Comparison of ENCODE assay signal across 1 cellular context in the genomic region with DNA sequence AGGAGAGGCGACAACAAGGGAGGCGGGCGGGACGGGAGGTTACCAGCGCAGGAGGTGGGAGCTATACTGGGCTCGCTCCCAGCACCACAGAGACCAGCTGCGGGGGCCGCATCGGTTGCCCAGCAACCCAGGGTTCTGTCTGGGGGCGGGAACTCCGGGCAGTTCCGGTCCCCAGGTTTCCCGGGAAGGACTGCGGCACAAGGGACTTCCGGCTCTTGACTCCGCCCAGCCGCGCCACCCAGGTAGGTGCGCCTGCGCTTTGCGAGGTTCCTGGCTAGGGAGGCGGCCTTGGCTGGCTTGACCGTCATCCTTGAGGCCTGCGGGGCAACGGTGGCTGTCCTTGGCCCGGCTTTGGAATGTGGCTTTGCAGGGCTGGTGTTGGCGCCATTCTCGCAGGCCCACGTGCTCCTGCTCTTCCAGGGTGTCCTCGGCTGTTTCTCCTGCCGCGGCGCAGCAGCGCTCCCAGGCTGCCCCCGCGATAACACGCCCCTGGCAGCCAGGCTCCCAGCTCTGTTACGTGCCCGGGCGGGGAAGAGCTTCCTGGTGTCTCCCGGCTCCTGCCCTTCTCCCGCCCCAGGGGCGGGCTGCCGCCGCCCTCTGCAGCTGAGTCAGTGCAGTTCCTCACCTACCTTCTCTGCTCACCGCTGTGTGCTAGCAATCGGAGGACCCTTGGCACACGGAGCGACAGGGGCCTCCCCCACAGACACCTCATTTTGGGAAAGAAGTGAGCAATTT.
A peak's percentile ranks its signal among the peaks of the same experiment; 100 is the strongest.
TF ChIP-seq lines count a peak whose summit lies in the region.

A gene with protein sequence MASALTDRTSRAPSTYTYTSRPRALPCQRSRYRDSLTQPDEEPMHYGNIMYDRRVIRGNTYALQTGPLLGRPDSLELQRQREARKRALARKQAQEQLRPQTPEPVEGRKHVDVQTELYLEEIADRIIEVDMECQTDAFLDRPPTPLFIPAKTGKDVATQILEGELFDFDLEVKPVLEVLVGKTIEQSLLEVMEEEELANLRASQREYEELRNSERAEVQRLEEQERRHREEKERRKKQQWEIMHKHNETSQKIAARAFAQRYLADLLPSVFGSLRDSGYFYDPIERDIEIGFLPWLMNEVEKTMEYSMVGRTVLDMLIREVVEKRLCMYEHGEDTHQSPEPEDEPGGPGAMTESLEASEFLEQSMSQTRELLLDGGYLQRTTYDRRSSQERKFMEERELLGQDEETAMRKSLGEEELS (minus strand): TSS at position 534 of the 735 bp plus-strand sequence. CDS start 652 bp downstream, outside the sequence.

TF ChIP-seq in GM12878, 131 proteins besides CTCF, POLR2A, EP300 and RAD21 (continued from another document):
- TF ChIP-seq NFIC (IDR thresholded peaks at IDR 0.05; ENCODE audit: low read depth, low read length), result no peak
- no peak for TF ChIP-seq CHD2 (IDR thresholded peaks at IDR 0.05; ENCODE audit: borderline replicate concordance, low read depth, low read length)
- peak; percentile 55 to 58; a peak in 3 of 4 replicates for TF ChIP-seq BHLHE40 (IDR thresholded peaks at IDR 0.05; ENCODE audit: borderline replicate concordance in 1 of 2, low read depth in 2 of 2, low read length in 1 of 2)
- TF ChIP-seq, protein P1, sequence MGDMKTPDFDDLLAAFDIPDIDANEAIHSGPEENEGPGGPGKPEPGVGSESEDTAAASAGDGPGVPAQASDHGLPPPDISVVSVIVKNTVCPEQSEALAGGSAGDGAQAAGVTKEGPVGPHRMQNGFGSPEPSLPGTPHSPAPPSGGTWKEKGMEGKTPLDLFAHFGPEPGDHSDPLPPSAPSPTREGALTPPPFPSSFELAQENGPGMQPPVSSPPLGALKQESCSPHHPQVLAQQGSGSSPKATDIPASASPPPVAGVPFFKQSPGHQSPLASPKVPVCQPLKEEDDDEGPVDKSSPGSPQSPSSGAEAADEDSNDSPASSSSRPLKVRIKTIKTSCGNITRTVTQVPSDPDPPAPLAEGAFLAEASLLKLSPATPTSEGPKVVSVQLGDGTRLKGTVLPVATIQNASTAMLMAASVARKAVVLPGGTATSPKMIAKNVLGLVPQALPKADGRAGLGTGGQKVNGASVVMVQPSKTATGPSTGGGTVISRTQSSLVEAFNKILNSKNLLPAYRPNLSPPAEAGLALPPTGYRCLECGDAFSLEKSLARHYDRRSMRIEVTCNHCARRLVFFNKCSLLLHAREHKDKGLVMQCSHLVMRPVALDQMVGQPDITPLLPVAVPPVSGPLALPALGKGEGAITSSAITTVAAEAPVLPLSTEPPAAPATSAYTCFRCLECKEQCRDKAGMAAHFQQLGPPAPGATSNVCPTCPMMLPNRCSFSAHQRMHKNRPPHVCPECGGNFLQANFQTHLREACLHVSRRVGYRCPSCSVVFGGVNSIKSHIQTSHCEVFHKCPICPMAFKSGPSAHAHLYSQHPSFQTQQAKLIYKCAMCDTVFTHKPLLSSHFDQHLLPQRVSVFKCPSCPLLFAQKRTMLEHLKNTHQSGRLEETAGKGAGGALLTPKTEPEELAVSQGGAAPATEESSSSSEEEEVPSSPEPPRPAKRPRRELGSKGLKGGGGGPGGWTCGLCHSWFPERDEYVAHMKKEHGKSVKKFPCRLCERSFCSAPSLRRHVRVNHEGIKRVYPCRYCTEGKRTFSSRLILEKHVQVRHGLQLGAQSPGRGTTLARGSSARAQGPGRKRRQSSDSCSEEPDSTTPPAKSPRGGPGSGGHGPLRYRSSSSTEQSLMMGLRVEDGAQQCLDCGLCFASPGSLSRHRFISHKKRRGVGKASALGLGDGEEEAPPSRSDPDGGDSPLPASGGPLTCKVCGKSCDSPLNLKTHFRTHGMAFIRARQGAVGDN (IDR thresholded peaks at IDR 0.05), result peak; percentile 83
- TF ChIP-seq SUZ12 (IDR thresholded peaks at IDR 0.05; ENCODE audit: unreplicated experiment), result no peak
- TF ChIP-seq HDAC2 (IDR thresholded peaks at IDR 0.05), result no peak
- TF ChIP-seq SMAD5 (IDR thresholded peaks at IDR 0.05; ENCODE audit: low read depth), result no peak
- TF ChIP-seq BMI1 (IDR thresholded peaks at IDR 0.05; ENCODE audit: borderline replicate concordance), result peak; percentile 91
- TF ChIP-seq, protein P2, sequence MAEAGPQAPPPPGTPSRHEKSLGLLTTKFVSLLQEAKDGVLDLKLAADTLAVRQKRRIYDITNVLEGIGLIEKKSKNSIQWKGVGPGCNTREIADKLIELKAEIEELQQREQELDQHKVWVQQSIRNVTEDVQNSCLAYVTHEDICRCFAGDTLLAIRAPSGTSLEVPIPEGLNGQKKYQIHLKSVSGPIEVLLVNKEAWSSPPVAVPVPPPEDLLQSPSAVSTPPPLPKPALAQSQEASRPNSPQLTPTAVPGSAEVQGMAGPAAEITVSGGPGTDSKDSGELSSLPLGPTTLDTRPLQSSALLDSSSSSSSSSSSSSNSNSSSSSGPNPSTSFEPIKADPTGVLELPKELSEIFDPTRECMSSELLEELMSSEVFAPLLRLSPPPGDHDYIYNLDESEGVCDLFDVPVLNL (IDR thresholded peaks at IDR 0.05; ENCODE audit: low read depth, low read length), result no peak
- TF ChIP-seq, protein P3, sequence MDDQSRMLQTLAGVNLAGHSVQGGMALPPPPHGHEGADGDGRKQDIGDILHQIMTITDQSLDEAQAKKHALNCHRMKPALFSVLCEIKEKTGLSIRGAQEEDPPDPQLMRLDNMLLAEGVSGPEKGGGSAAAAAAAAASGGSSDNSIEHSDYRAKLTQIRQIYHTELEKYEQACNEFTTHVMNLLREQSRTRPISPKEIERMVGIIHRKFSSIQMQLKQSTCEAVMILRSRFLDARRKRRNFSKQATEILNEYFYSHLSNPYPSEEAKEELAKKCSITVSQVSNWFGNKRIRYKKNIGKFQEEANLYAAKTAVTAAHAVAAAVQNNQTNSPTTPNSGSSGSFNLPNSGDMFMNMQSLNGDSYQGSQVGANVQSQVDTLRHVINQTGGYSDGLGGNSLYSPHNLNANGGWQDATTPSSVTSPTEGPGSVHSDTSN (IDR thresholded peaks at IDR 0.05; ENCODE audit: insufficient replicate concordance, low read depth, low read length), result no peak
- TF ChIP-seq, protein P4, sequence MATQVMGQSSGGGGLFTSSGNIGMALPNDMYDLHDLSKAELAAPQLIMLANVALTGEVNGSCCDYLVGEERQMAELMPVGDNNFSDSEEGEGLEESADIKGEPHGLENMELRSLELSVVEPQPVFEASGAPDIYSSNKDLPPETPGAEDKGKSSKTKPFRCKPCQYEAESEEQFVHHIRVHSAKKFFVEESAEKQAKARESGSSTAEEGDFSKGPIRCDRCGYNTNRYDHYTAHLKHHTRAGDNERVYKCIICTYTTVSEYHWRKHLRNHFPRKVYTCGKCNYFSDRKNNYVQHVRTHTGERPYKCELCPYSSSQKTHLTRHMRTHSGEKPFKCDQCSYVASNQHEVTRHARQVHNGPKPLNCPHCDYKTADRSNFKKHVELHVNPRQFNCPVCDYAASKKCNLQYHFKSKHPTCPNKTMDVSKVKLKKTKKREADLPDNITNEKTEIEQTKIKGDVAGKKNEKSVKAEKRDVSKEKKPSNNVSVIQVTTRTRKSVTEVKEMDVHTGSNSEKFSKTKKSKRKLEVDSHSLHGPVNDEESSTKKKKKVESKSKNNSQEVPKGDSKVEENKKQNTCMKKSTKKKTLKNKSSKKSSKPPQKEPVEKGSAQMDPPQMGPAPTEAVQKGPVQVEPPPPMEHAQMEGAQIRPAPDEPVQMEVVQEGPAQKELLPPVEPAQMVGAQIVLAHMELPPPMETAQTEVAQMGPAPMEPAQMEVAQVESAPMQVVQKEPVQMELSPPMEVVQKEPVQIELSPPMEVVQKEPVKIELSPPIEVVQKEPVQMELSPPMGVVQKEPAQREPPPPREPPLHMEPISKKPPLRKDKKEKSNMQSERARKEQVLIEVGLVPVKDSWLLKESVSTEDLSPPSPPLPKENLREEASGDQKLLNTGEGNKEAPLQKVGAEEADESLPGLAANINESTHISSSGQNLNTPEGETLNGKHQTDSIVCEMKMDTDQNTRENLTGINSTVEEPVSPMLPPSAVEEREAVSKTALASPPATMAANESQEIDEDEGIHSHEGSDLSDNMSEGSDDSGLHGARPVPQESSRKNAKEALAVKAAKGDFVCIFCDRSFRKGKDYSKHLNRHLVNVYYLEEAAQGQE (IDR thresholded peaks at IDR 0.05; ENCODE audit: low read depth, low read length), result no peak
- TF ChIP-seq EED (IDR thresholded peaks at IDR 0.05; ENCODE audit: low read depth), result peak; percentile 78
- TF ChIP-seq POLR2AphosphoS5 (IDR thresholded peaks at IDR 0.05; ENCODE audit: low read length), result peak; percentile 87
- peak; percentile 96 for TF ChIP-seq SIN3A (IDR thresholded peaks at IDR 0.05; ENCODE audit: low read depth, low read length)
- TF ChIP-seq RAD51 (IDR thresholded peaks at IDR 0.05), result no peak
- no peak for TF ChIP-seq FOS (IDR thresholded peaks at IDR 0.05; ENCODE audit: borderline replicate concordance, extremely low read depth, insufficient read length)
- 0 out of 2 replicates have a peak, but pooled peaks have one; percentile 19 for TF ChIP-seq TCF12 (IDR thresholded peaks at IDR 0.05; ENCODE audit: low read depth, low read length)
